Comparison of ENCODE assay signal across 30 cellular contexts in genomic region chr12:104222981-104223380, GRCh38. TPM values are rescaled to one million over a fixed set of nuclear protein-coding genes. Genes with fewer than 3 reads are reported as not detected.
A peak's percentile ranks its signal among the peaks of the same experiment; 100 is the strongest.
DNase-seq lines count a peak whose midpoint lies in the region; ATAC-seq and TF ChIP-seq lines count a peak whose summit lies in the region.
"Had no signal": no experiment of that assay in that cellular context is flagged by ENCODE, and none has a peak within 500 bp of the region (broad histone marks: within the 10 kb centered on the region; RNA-seq: fewer than 3 reads in every experiment).

No MANE protein-coding gene starts in this region.

- peaks cover 54 to 65% of the 10 kb centered on the region in 2 experiments for H3K4me1 ChIP-seq in HCT116 (ENCODE audit: control insufficient read depth in 1 of 2, insufficient read depth in 2 of 2, low read length in 2 of 2)
- H3K4me1 ChIP-seq in ascending aorta = peaks cover 5 to 28% of the 10 kb centered on the region in 2 donors
- no peaks in the 10 kb centered on the region for H3K4me1 ChIP-seq in naive thymus-derived CD4-positive, alpha-beta T cell (ENCODE audit: control insufficient read depth in 2 of 2, insufficient read depth in 2 of 2, low read length in 2 of 2)

- H3K27ac ChIP-seq in HCT116 (ENCODE audit: low read depth, low read length) (no peak overlapping the region), ascending aorta (peak overlapping the region; percentile 8 to 41)
- no peak overlapping the region for H3K27ac ChIP-seq in naive thymus-derived CD4-positive, alpha-beta T cell (ENCODE audit: low read depth, low read length)
- H3K27ac ChIP-seq: SJSA1 had no signal

- H3K9me2 ChIP-seq in HCT116 (ENCODE audit: insufficient read depth) = no peaks in the 10 kb centered on the region

- no peak for TF ChIP-seq RAD21 in HCT116 (IDR thresholded peaks at IDR 0.05; ENCODE audit: low read depth)

- no peak overlapping the region for H3K4me3 Mint-ChIP-seq in naive thymus-derived CD4-positive, alpha-beta T cell
- H3K4me3 Mint-ChIP-seq: CD14-positive monocyte; CD8-positive, alpha-beta memory T cell; T-cell had no signal

- ATAC-seq in HCT116 = no peak
- no peak for ATAC-seq in HG03439 (IDR thresholded peaks at IDR 0.05; ENCODE audit: unreplicated experiment)
- ATAC-seq in naive thymus-derived CD4-positive, alpha-beta T cell = no peak
- ATAC-seq: HepG2, PC-3, T-cell had no signal

- H3K27me3 ChIP-seq in HCT116 (ENCODE audit: insufficient read depth, low read length) = no peaks in the 10 kb centered on the region
- no peaks in the 10 kb centered on the region for H3K27me3 ChIP-seq in ascending aorta
- H3K27me3 ChIP-seq in naive thymus-derived CD4-positive, alpha-beta T cell (ENCODE audit: control insufficient read depth in 2 of 2, insufficient read depth in 2 of 2, low read length in 2 of 2) = no peaks in the 10 kb centered on the region
- H3K27me3 ChIP-seq: MG63, SJSA1 had no signal

- H3K4me3 ChIP-seq in HCT116 (replicated peaks in 1 of 2; ENCODE audit: low read depth in 1 of 2, low read length in 2 of 2) (peak overlapping the region in 1 of 2 experiments; percentile 4; a peak in 1 of 4 replicates), ascending aorta (no peak overlapping the region)
- no peak overlapping the region for H3K4me3 ChIP-seq in naive thymus-derived CD4-positive, alpha-beta T cell (ENCODE audit: low read length)
- H3K4me3 ChIP-seq: HAP-1, MG63, SJSA1 had no signal

- H3K9ac ChIP-seq in HCT116 (ENCODE audit: low read length) = 0 out of 2 replicates have a peak overlapping the region, but pooled peaks have one; percentile 8

- RAD21 ChIA-PET in HCT116 (lab: Charles Lee; ENCODE audit: low non-redundant PET in 1 of 2, low total read pairs in 2 of 2, uncharacterized antibody in 2 of 2, unreplicated experiment in 2 of 2) = interaction anchor here in 1 of 2 experiments (0.6 kb wide), 1 partner anchor 54 kb away, joined by 4 read pairs; no protein-coding TSS in a partner anchor

- TF ChIP-seq POLR2A in HCT116 (IDR thresholded peaks at IDR 0.05; ENCODE audit: borderline replicate concordance, extremely low read depth, insufficient read depth, insufficient read length) = no peak

- peaks cover 8 to 29% (median 13%) of the 10 kb centered on the region in 7 donors for H3K4me1 Mint-ChIP-seq in naive thymus-derived CD4-positive, alpha-beta T cell

- BruUV-seq in HCT116 (replicated peaks; lab: Mats Ljungman, UMichigan) = no TSS peak

- no peaks in the 10 kb centered on the region for H4K20me1 ChIP-seq in HCT116 (ENCODE audit: insufficient read depth)

- peaks cover 0 to 10% (median 0%) of the 10 kb centered on the region in 5 donors for H3K36me3 Mint-ChIP-seq in naive thymus-derived CD4-positive, alpha-beta T cell
- H3K36me3 Mint-ChIP-seq: CD14-positive monocyte, T-cell had no signal

- TF ChIP-seq CTCF in HCT116 (IDR thresholded peaks at IDR 0.05 in 2 of 3, conservative IDR thresholded peaks at IDR 0.05 in 1 of 3; ENCODE audit: borderline replicate concordance in 1 of 3, insufficient read depth in 1 of 3, low read depth in 2 of 3, low read length in 2 of 3) (no peak), ascending aorta (IDR thresholded peaks at IDR 0.05) (no peak)

- H3K27ac Mint-ChIP-seq in naive thymus-derived CD4-positive, alpha-beta T cell = no peak overlapping the region
- H3K27ac Mint-ChIP-seq: CD14-positive monocyte; CD8-positive, alpha-beta memory T cell; T-cell had no signal

- CTCF ChIA-PET in HCT116 (lab: Charles Lee) = no interaction called here
- CTCF ChIA-PET in naive thymus-derived CD4-positive, alpha-beta T cell (lab: Charles Lee) = interaction anchor here (0.8 to 1.2 kb wide), 2 partner anchors 9 to 24 kb away, joined by 4 read pairs; no protein-coding TSS in a partner anchor

- H3K4me2 ChIP-seq in HCT116 (ENCODE audit: low read length) = peak overlapping the region; percentile 44

- H3K36me3 ChIP-seq in HCT116 (ENCODE audit: control insufficient read depth in 1 of 2, insufficient read depth in 2 of 2, low read length in 2 of 2) (no peaks in the 10 kb centered on the region), ascending aorta (no peaks in the 10 kb centered on the region)
- H3K36me3 ChIP-seq in naive thymus-derived CD4-positive, alpha-beta T cell (ENCODE audit: control insufficient read depth in 2 of 3, insufficient read depth in 3 of 3, low read length in 3 of 3) = no peaks in the 10 kb centered on the region
- H3K36me3 ChIP-seq: BE2C, HAP-1, MG63, SJSA1 had no signal

- no peak for DNase-seq in HCT116 (ENCODE audit: low read depth, low spot score)
- DNase-seq in ascending aorta (ENCODE audit: low spot score in 2 of 2) = no peak
- peak; percentile 64 for DNase-seq in iris pigment epithelial cell (ENCODE audit: low read depth)
- DNase-seq in D341Med (ENCODE audit: low spot score) = no peak
- no peak for DNase-seq in naive thymus-derived CD4-positive, alpha-beta T cell
- no peak for DNase-seq in HuH-7 (ENCODE audit: low spot score)
- DNase-seq: BE2C; Calu3; CD8-positive, alpha-beta memory T cell; DMS153; DND-41; GOT3; KG1; MG63; NCI-H1105 treated with DMSO at 0.1 percent for 48 hours; NCI-H146; NCI-H1930; NCI-H2107; NCI-H446 treated with DMSO at 0.1 percent for 48 hours; NCI-H82; NK-92 treated with Interleukin-12 subunit alpha and Interleukin-12 subunit beta, amount 100 ng/mL, for 24 hours; PC-3; Right ventricle myocardium superior; RPMI8226; T-cell had no signal

- peaks cover 0 to 11% (median 0%) of the 10 kb centered on the region in 5 donors for H3K27me3 Mint-ChIP-seq in naive thymus-derived CD4-positive, alpha-beta T cell

- no peaks in the 10 kb centered on the region for H3K9me3 ChIP-seq in HCT116 (ENCODE audit: control insufficient read depth in 1 of 2, insufficient read depth in 1 of 2, low read depth in 1 of 2, low read length in 2 of 2)
- no peaks in the 10 kb centered on the region for H3K9me3 ChIP-seq in ascending aorta
- no peaks in the 10 kb centered on the region for H3K9me3 ChIP-seq in naive thymus-derived CD4-positive, alpha-beta T cell (ENCODE audit: control insufficient read depth in 2 of 3, low read length in 3 of 3)
- H3K9me3 ChIP-seq: BE2C, HAP-1, MG63, SJSA1 had no signal

- peak overlapping the region; percentile 67 for H2AFZ ChIP-seq in HCT116 (ENCODE audit: low read depth, low read length, poor library complexity, severe bottlenecking)

- POLR2A ChIA-PET in HCT116 (lab: Charles Lee) = interaction anchor here (1.0 to 1.8 kb wide), 6 partner anchors 20 to 68 kb away, joined by 3 to 6 read pairs (median 4); no protein-coding TSS in a partner anchor
- POLR2A ChIA-PET in naive thymus-derived CD4-positive, alpha-beta T cell (lab: Charles Lee) = no interaction called here

- peaks cover 0 to 5% (median 0%) of the 10 kb centered on the region in 11 donors for H3K9me3 Mint-ChIP-seq in naive thymus-derived CD4-positive, alpha-beta T cell
- H3K9me3 Mint-ChIP-seq: T-cell had no signal

- intact Hi-C loops in HCT116 (cut with micrococcal nuclease) = loop anchor here (5.0 kb wide), 1 partner anchor 34 kb away; no protein-coding TSS in a partner anchor
- intact Hi-C loops in ascending aorta (cut with DNase I) = no loop called here
- intact Hi-C loops in naive thymus-derived CD4-positive, alpha-beta T cell (cut with micrococcal nuclease) = no loop called here

- no peaks in the 10 kb centered on the region for H3K79me2 ChIP-seq in HCT116 (ENCODE audit: insufficient read depth, low read length)

TF ChIP-seq in HCT116, 20 proteins besides CTCF, POLR2A, EP300 and RAD21 (continues in another document):
- TF ChIP-seq ATF3 (IDR thresholded peaks at IDR 0.05) (no peak), SIN3A (IDR thresholded peaks at IDR 0.05; ENCODE audit: low read depth) (no peak), TCF7L2 (IDR thresholded peaks at IDR 0.05; ENCODE audit: borderline replicate concordance, extremely low read depth, insufficient read depth, insufficient read length) (no peak), FOSL1 (IDR thresholded peaks at IDR 0.05; ENCODE audit: low read depth) (no peak), CEBPB (IDR thresholded peaks at IDR 0.05; ENCODE audit: low read depth) (no peak), EZH2 (IDR thresholded peaks at IDR 0.05) (no peak), POLR2AphosphoS5 (IDR thresholded peaks at IDR 0.05; ENCODE audit: low read depth, low read length) (no peak), JUND (IDR thresholded peaks at IDR 0.05) (no peak), ZBTB33 (IDR thresholded peaks at IDR 0.05; ENCODE audit: extremely low read depth, insufficient replicate concordance, low read length) (no peak), MAX (IDR thresholded peaks at IDR 0.05) (no peak)

RNA-seq across cellular contexts. Expression of gene TXNRD1, which starts 7.4 kb away (rescaled TPM):
- total RNA-seq in HCT116 (2021; ENCODE audit: unreplicated experiment) (327 TPM), ascending aorta (67.4 TPM)
- 275 and 349 TPM in 2 replicates for polyA plus RNA-seq in HCT116 (2012)
- 10 to 100 TPM; 19.1 to 73.5 (median 41.7) TPM for total RNA-seq in naive thymus-derived CD4-positive, alpha-beta T cell
- polyA plus RNA-seq in naive thymus-derived CD4-positive, alpha-beta T cell = 10 to 100 TPM; 22.3 to 23.5 TPM

Comparison
In these comparisons a context has a peak if more than half of its experiments do, and no peak if none do; other contexts are left out.
1. H3K27ac ChIP-seq: peak in ascending aorta (2 of 2); none in HCT116 (single experiment) and naive thymus-derived CD4-positive, alpha-beta T cell (single experiment).